Comparison of ENCODE assay signal across 22 cellular contexts in the genomic region with DNA sequence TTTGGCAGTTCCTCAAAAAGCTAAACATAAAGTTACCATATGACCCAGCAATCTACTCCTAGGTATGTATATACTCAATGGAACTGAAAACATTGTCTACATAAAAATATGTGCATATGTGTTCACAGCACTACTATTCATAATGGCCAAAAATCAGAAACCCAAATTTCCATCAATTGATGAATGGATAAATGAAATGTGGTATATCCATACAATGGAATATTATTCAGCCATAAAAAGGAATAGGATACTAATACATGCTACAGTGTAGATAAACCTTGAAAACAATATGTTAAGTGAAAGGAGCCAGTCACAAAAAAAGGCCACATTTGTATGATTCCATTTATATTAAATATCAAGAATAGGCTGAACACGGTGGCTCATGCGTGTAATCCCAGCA. TPM values are rescaled to one million over a fixed set of nuclear protein-coding genes. Genes with fewer than 3 reads are reported as not detected.
"Had no signal": no experiment of that assay in that cellular context is flagged by ENCODE, and none has a peak within 500 bp of the region (broad histone marks: within the 10 kb centered on the region; RNA-seq: fewer than 3 reads in every experiment).

No MANE protein-coding gene starts in this region.

- H3K27me3 Mint-ChIP-seq: activated CD8-positive, alpha-beta memory T cell treated with anti-CD3 and anti-CD28 coated beads, Interleukin-2, amount 10 ng/mL, durations not matched to agents 7 days and 5 days; activated naive CD8-positive, alpha-beta T cell; central memory CD8-positive, alpha-beta T cell; T-cell had no signal

- H3K27me3 ChIP-seq: SJCRH30 had no signal

- H3K4me3 ChIP-seq: SJCRH30 had no signal

- H3K27ac Mint-ChIP-seq: activated CD8-positive, alpha-beta memory T cell treated with anti-CD3 and anti-CD28 coated beads, Interleukin-2, amount 10 ng/mL, durations not matched to agents 7 days and 5 days; activated naive CD8-positive, alpha-beta T cell; T-cell had no signal

- ATAC-seq: activated CD8-positive, alpha-beta memory T cell treated with anti-CD3 and anti-CD28 coated beads, Interleukin-2, amount 10 ng/mL, durations not matched to agents 7 days and 5 days; activated T-cell treated with anti-CD3 and anti-CD28 coated beads, Interleukin-2, amount 50 U/mL, for 4 hours; Right ventricle myocardium inferior; T-cell had no signal

- H3K27ac ChIP-seq: SJCRH30 had no signal

- H3K9me3 Mint-ChIP-seq: activated naive CD4-positive, alpha-beta T cell treated with anti-CD3 and anti-CD28 coated beads for 36 hours; activated T-cell treated with anti-CD3 and anti-CD28 coated beads, Interleukin-2, amount 50 U/mL, for 4 hours; central memory CD8-positive, alpha-beta T cell; T-cell had no signal

- H3K4me3 Mint-ChIP-seq: activated CD8-positive, alpha-beta memory T cell treated with anti-CD3 and anti-CD28 coated beads, Interleukin-2, amount 10 ng/mL, durations not matched to agents 7 days and 5 days; activated naive CD4-positive, alpha-beta T cell treated with anti-CD3 and anti-CD28 coated beads for 36 hours; activated naive CD8-positive, alpha-beta T cell; activated T-cell treated with anti-CD3 and anti-CD28 coated beads, Interleukin-2, amount 50 U/mL, for 4 hours; central memory CD8-positive, alpha-beta T cell; T-cell had no signal

- H3K9me3 ChIP-seq: SJCRH30 had no signal

- DNase-seq: activated CD4-positive, alpha-beta T cell treated with anti-CD3 and anti-CD28 coated beads for 48 hours; activated CD4-positive, alpha-beta T cell treated with anti-CD3 and anti-CD28 coated beads, Interleukin-2, amount 50 U/mL, for 48 hours; activated CD4-positive, CD25-positive, alpha-beta regulatory T cell treated with anti-CD3 and anti-CD28 coated beads, Interleukin-2, amount 50 U/mL, for 72 hours; activated CD8-positive, alpha-beta memory T cell treated with anti-CD3 and anti-CD28 coated beads, Interleukin-2, amount 10 ng/mL, durations not matched to agents 7 days and 5 days; activated gamma-delta T cell; activated naive CD4-positive, alpha-beta T cell treated with anti-CD3 and anti-CD28 coated beads for 36 hours; activated T-cell treated with anti-CD3 and anti-CD28 coated beads, Interleukin-2, amount 50 U/mL, for 4 hours; amygdala; Karpas-422; NCI-H1048; NCI-H146; NCI-H1930; NCI-H2107; NCI-H345; NCI-H510A; NCI-H526 treated with DMSO at 0.1 percent for 48 hours; NCI-H82; SJCRH30; T-cell had no signal

RNA-seq across cellular contexts. Expression of a gene that starts 9.0 kb away (rescaled TPM):
- total RNA-seq: SJCRH30 had no signal
